8 cellular contexts compared by ENCODE assay signal in the genomic region with DNA sequence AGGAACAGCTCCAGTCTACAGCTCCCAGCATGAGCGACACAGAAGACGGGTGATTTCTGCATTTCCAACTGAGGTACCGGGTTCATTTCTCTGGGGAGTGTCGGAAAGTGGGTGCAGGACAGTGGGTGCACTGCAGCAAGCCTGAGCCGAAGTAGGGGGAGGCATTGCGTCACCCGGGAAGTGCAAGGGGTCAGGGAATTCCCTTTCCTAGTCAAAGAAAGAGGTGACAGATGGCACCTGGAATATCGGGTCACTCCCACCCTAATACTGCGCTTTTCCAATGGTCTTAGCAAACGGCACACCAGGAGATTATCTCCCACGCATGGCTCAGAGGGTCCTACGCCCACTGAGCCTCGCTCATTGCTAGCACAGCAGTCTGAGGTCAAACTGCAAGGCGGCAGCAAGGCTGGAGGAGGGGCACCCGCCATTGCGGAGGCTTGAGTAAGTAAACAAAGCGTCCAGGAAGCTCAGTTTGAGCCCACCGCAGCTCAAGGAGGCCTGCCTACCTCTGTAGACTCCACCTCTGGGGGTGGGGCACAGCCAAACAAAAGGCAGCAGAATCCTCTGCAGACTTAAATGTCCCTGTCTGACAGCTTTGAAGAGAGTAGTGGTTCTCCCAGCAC.
DNase-seq lines count a peak whose midpoint lies in the region; ATAC-seq, FAIRE-seq and TF ChIP-seq lines count a peak whose summit lies in the region.
"Not testable (repeated sequence)": the region's sequence is repeated elsewhere in the genome, so short reads cannot be mapped to it uniquely, and the experiment has no call there.

No MANE protein-coding gene starts in this region.

- H2AFZ ChIP-seq in K562 (ENCODE audit: low read depth, low read length) (peak overlapping the region; percentile 84), neural progenitor cell (replicated peaks) (peak overlapping the region; percentile 96)

- not testable (repeated sequence) for H3K4me1 Mint-ChIP-seq in neural progenitor cell

- not testable (repeated sequence) for TF ChIP-seq RAD21 in A549 (conservative IDR thresholded peaks at IDR 0.05 in 1 of 2, IDR thresholded peaks at IDR 0.05 in 1 of 2); K562 (CRISPR knock-in tag; conservative IDR thresholded peaks at IDR 0.05 in 1 of 2, IDR thresholded peaks at IDR 0.05 in 1 of 2)

- not testable (repeated sequence) for TF ChIP-seq CTCF in A549 (IDR thresholded peaks at IDR 0.05); K562 (IDR thresholded peaks at IDR 0.05 in 2 of 3, conservative IDR thresholded peaks at IDR 0.05 in 1 of 3; ENCODE audit: insufficient read depth in 2 of 3, low read depth in 1 of 3, low read length in 3 of 3); neural progenitor cell (IDR thresholded peaks at IDR 0.05)

- H3K9ac ChIP-seq in ES-I3 (ENCODE audit: low read depth, low read length) (peak overlapping the region; percentile 57; the same call in 1 of the 2 replicates), NT2/D1 (ENCODE audit: insufficient read length, low read depth) (peak overlapping the region; percentile 51)
- H3K9ac ChIP-seq in K562 (ENCODE audit: insufficient read depth in 1 of 2, low read depth in 2 of 2, low read length in 2 of 2); iPS-18a (ENCODE audit: low read length); neural progenitor cell: not testable (repeated sequence)

- H3K27ac Mint-ChIP-seq in neural progenitor cell, result not testable (repeated sequence)

- H3K79me2 ChIP-seq in K562 (ENCODE audit: control insufficient read depth, insufficient read depth, low read length); neural progenitor cell (ENCODE audit: low read depth): not testable (repeated sequence)

- not testable (repeated sequence) for H3F3A ChIP-seq in neural progenitor cell (ENCODE audit: low read depth)

- H3K9me3 Mint-ChIP-seq in neural progenitor cell, result peaks cover 16% of the 10 kb centered on the region

- not testable (repeated sequence) for H3K9me1 ChIP-seq in K562 (ENCODE audit: control insufficient read depth, insufficient read depth, low read length)

- H3K4me1 ChIP-seq in A549; ES-I3 (ENCODE audit: insufficient read depth, low read length); NT2/D1 (ENCODE audit: insufficient read depth, insufficient read length); K562 (replicated peaks in 1 of 2; ENCODE audit: control insufficient read depth in 2 of 2, insufficient read depth in 2 of 2, low read length in 2 of 2); iPS-18a (ENCODE audit: control insufficient read depth, low read depth, low read length); neural progenitor cell: not testable (repeated sequence)

- H3K36me3 ChIP-seq in ES-I3 (ENCODE audit: insufficient read depth, low read length); NT2/D1 (ENCODE audit: insufficient read depth, insufficient read length, low read length); K562 (ENCODE audit: control insufficient read depth, insufficient read depth, low read length); iPS-18a (ENCODE audit: control insufficient read depth, low read depth, low read length); neural progenitor cell: not testable (repeated sequence)

- not testable (repeated sequence) for TF ChIP-seq EP300 in A549 (IDR thresholded peaks at IDR 0.05); K562 (IDR thresholded peaks at IDR 0.05; ENCODE audit: low read length)

- not testable (repeated sequence) for BruUV-seq in K562 (replicated peaks; lab: Mats Ljungman, UMichigan)

- peak in 1 of 2 experiments; percentile 3 for DNase-seq in A549 (ENCODE audit: low read depth in 1 of 2, low spot score in 1 of 2)
- peak; percentile 41 for DNase-seq in NCI-H146 (lab: John Stamatoyannopoulos, UW)
- DNase-seq in NCI-H345 (lab: John Stamatoyannopoulos, UW), result peak; percentile 7
- DNase-seq in NT2/D1 (ENCODE audit: low read depth, low spot score), result peak; percentile 64
- DNase-seq in K562 (ENCODE audit: extremely low read depth in 1 of 4, low spot score in 3 of 4), result not testable (repeated sequence)
- DNase-seq in neural progenitor cell (ENCODE audit: low spot score), result peak; percentile 44

- not testable (repeated sequence) for H3K27me3 Mint-ChIP-seq in neural progenitor cell (ENCODE audit: insufficient read depth, low read depth)

- H3K4me3 ChIP-seq in A549, result peak overlapping the region; percentile 33
- H3K4me3 ChIP-seq in NT2/D1 (ENCODE audit: insufficient read length, low read depth), result peak overlapping the region; percentile 62
- H3K4me3 ChIP-seq in K562, result peak overlapping the region; percentile 15
- peak overlapping the region; percentile 6 for H3K4me3 ChIP-seq in iPS-18a (ENCODE audit: low read length)
- H3K4me3 ChIP-seq in neural progenitor cell, result not testable (repeated sequence)

- TF ChIP-seq POLR2A in A549 (IDR thresholded peaks at IDR 0.05; ENCODE audit: low read length); K562 (conservative IDR thresholded peaks at IDR 0.05): not testable (repeated sequence)

- H3K4me3 Mint-ChIP-seq in neural progenitor cell, result not testable (repeated sequence)

- intact Hi-C loops in K562 (cut with micrococcal nuclease), result not testable (repeated sequence)

- not testable (repeated sequence) for FAIRE-seq in A549 (lab: Jason Lieb, UNC); K562 (lab: Jason Lieb, UNC)

- H3K4me2 ChIP-seq in A549, result peak overlapping the region; percentile 52; the same call in 2 of the 3 replicates
- H3K4me2 ChIP-seq in K562 (ENCODE audit: insufficient read depth, low read length), result peak overlapping the region; percentile 46
- H3K4me2 ChIP-seq in neural progenitor cell, result not testable (repeated sequence)

- in situ Hi-C loops in K562 (cut with MboI), result not testable (repeated sequence)

- H4K20me1 ChIP-seq in K562 (replicated peaks; ENCODE audit: control insufficient read depth, insufficient read depth, low read length); neural progenitor cell (ENCODE audit: low read depth): not testable (repeated sequence)

- H3K9me3 ChIP-seq in A549; ES-I3 (ENCODE audit: control insufficient read depth, insufficient read depth, low read length); K562 (replicated peaks; ENCODE audit: control insufficient read depth, insufficient read depth, low read depth, low read length); iPS-18a (ENCODE audit: control insufficient read depth, low read depth, low read length); neural progenitor cell (ENCODE audit: low read depth): not testable (repeated sequence)
- H3K9me3 ChIP-seq in NT2/D1 (ENCODE audit: insufficient read depth, low read length), result peaks cover 12% of the 10 kb centered on the region

- POLR2A ChIA-PET in A549 (lab: Yijun Ruan, JAX), result not testable (repeated sequence)
- POLR2A ChIA-PET in K562 (lab: Yijun Ruan, JAX), result interaction anchor here (0.6 kb wide), 1 partner anchor 17 kb away, joined by 3 read pairs; no protein-coding TSS in a partner anchor

- ATAC-seq in A549, result not testable (repeated sequence)
- peak; percentile 55; the same call in 1 of the 3 replicates for ATAC-seq in K562

- not testable (repeated sequence) for H3K36me3 Mint-ChIP-seq in neural progenitor cell

- 20% methylated on average over 18 of the region's 18 CpGs for WGBS in A549 (ENCODE audit: missing lambda C conversion rate)
- 5% methylated on average over 18 of the region's 18 CpGs for WGBS in K562 (ENCODE audit: insufficient coverage, low coverage, missing lambda C conversion rate)

- CTCF ChIA-PET in A549 (lab: Yijun Ruan, JAX); K562 (lab: Yijun Ruan, JAX; ENCODE audit: low intra/inter-chr PET ratio): not testable (repeated sequence)

- not testable (repeated sequence) for H3K27me3 ChIP-seq in NT2/D1 (ENCODE audit: insufficient read depth, insufficient read length); K562 (ENCODE audit: control insufficient read depth in 2 of 2, insufficient read depth in 2 of 2, low read length in 2 of 2); iPS-18a (ENCODE audit: control insufficient read depth, insufficient read depth, low read length); neural progenitor cell

- 0 out of 6 replicates have a peak overlapping the region, but pooled peaks of 1 of the 2 experiments have one; percentile 36 for H3K27ac ChIP-seq in A549
- H3K27ac ChIP-seq in K562 (ENCODE audit: extremely low read depth, low read depth, low read length); iPS-18a (ENCODE audit: low read length); neural progenitor cell: not testable (repeated sequence)

TF ChIP-seq in A549, 52 proteins besides CTCF, POLR2A, EP300 and RAD21:
- TF ChIP-seq CEBPB (IDR thresholded peaks at IDR 0.05), result 0 out of 4 replicates have a peak, but pooled peaks of 1 of the 2 experiments have one; percentile 23
TF ChIP-seq in A549: peak in this region for 1; not testable (repeated sequence) for 51.

TF ChIP-seq in K562, 482 proteins besides CTCF, POLR2A, EP300 and RAD21 (continues in another document):
- TF ChIP-seq CEBPB (tag; IDR thresholded peaks at IDR 0.05) (peak; percentile 56; the same call in 1 of the 2 replicates), ATF7 (IDR thresholded peaks at IDR 0.05) (0 out of 2 replicates have a peak, but pooled peaks have one; percentile 12), POLR2G (IDR thresholded peaks at IDR 0.05; ENCODE audit: low read depth, low read length) (0 out of 2 replicates have a peak, but pooled peaks have one; percentile 21), NR2C2 (tag; IDR thresholded peaks at IDR 0.05) (peak; percentile 56; the same call in 1 of the 2 replicates)
- TF ChIP-seq NR2C2 (CRISPR knock-in tag; IDR thresholded peaks at IDR 0.05), result not testable (repeated sequence)
- TF ChIP-seq, protein P1, sequence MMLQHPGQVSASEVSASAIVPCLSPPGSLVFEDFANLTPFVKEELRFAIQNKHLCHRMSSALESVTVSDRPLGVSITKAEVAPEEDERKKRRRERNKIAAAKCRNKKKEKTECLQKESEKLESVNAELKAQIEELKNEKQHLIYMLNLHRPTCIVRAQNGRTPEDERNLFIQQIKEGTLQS (IDR thresholded peaks at IDR 0.05), result peak; percentile 57
- TF ChIP-seq, protein P1 (CRISPR knock-in tag; conservative IDR thresholded peaks at IDR 0.05), result not testable (repeated sequence)
